In the genomic region with DNA sequence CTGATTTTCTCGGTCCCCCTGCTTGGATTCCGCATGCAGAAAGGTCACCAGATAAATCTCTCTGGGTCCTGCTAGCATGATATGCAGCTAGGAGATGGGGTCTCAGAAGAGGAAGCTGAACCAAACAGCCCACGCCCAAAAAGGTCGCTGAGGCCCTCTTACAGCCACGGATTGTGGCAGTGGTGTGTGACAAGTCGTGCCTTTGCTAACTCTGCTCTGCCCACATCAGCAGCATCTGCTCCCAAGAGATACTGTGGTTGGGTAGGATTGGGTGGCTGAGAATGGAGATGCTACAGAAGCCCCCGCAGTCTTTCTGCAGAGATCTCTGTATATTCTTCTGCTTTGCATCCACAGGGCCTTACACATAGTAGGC, we compare ENCODE assay signal across 2 cellular contexts.
TF ChIP-seq lines count a peak whose summit lies in the region.

No MANE protein-coding gene starts in this region.

TF ChIP-seq in GM23338, 12 proteins besides CTCF, POLR2A, EP300 and RAD21 (continues in another document):
- TF ChIP-seq POLR2AphosphoS5 (IDR thresholded peaks at IDR 0.05; ENCODE audit: low read depth) = no peak
- no peak for TF ChIP-seq JUNB (IDR thresholded peaks at IDR 0.05; ENCODE audit: unreplicated experiment)
- TF ChIP-seq EZH2 (IDR thresholded peaks at IDR 0.05; ENCODE audit: low read depth, unreplicated experiment) = no peak
- TF ChIP-seq, protein P1, sequence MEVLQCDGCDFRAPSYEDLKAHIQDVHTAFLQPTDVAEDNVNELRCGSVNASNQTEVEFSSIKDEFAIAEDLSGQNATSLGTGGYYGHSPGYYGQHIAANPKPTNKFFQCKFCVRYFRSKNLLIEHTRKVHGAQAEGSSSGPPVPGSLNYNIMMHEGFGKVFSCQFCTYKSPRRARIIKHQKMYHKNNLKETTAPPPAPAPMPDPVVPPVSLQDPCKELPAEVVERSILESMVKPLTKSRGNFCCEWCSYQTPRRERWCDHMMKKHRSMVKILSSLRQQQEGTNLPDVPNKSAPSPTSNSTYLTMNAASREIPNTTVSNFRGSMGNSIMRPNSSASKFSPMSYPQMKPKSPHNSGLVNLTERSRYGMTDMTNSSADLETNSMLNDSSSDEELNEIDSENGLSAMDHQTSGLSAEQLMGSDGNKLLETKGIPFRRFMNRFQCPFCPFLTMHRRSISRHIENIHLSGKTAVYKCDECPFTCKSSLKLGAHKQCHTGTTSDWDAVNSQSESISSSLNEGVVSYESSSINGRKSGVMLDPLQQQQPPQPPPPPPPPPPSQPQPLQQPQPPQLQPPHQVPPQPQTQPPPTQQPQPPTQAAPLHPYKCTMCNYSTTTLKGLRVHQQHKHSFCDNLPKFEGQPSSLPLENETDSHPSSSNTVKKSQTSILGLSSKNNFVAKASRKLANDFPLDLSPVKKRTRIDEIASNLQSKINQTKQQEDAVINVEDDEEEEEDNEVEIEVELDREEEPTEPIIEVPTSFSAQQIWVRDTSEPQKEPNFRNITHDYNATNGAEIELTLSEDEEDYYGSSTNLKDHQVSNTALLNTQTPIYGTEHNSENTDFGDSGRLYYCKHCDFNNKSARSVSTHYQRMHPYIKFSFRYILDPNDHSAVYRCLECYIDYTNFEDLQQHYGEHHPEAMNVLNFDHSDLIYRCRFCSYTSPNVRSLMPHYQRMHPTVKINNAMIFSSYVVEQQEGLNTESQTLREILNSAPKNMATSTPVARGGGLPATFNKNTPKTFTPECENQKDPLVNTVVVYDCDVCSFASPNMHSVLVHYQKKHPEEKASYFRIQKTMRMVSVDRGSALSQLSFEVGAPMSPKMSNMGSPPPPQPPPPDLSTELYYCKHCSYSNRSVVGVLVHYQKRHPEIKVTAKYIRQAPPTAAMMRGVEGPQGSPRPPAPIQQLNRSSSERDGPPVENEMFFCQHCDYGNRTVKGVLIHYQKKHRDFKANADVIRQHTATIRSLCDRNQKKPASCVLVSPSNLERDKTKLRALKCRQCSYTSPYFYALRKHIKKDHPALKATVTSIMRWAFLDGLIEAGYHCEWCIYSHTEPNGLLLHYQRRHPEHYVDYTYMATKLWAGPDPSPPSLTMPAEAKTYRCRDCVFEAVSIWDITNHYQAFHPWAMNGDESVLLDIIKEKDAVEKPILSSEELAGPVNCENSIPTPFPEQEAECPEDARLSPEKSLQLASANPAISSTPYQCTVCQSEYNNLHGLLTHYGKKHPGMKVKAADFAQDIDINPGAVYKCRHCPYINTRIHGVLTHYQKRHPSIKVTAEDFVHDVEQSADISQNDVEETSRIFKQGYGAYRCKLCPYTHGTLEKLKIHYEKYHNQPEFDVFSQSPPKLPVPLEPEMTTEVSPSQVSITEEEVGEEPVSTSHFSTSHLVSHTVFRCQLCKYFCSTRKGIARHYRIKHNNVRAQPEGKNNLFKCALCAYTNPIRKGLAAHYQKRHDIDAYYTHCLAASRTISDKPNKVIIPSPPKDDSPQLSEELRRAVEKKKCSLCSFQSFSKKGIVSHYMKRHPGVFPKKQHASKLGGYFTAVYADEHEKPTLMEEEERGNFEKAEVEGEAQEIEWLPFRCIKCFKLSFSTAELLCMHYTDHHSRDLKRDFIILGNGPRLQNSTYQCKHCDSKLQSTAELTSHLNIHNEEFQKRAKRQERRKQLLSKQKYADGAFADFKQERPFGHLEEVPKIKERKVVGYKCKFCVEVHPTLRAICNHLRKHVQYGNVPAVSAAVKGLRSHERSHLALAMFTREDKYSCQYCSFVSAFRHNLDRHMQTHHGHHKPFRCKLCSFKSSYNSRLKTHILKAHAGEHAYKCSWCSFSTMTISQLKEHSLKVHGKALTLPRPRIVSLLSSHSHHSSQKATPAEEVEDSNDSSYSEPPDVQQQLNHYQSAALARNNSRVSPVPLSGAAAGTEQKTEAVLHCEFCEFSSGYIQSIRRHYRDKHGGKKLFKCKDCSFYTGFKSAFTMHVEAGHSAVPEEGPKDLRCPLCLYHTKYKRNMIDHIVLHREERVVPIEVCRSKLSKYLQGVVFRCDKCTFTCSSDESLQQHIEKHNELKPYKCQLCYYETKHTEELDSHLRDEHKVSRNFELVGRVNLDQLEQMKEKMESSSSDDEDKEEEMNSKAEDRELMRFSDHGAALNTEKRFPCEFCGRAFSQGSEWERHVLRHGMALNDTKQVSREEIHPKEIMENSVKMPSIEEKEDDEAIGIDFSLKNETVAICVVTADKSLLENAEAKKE (CRISPR knock-in tag; IDR thresholded peaks at IDR 0.05) = no peak
- no peak for TF ChIP-seq REST (IDR thresholded peaks at IDR 0.05; ENCODE audit: unreplicated experiment)
- TF ChIP-seq ETS1 (IDR thresholded peaks at IDR 0.05) = no peak
- no peak for TF ChIP-seq ZNF331 (CRISPR knock-in tag; IDR thresholded peaks at IDR 0.05; ENCODE audit: low read depth)
- no peak for TF ChIP-seq ZNF114 (CRISPR knock-in tag; IDR thresholded peaks at IDR 0.05)
- no peak for TF ChIP-seq EZH2phosphoT487 (IDR thresholded peaks at IDR 0.05; ENCODE audit: unreplicated experiment)
- TF ChIP-seq NANOG (IDR thresholded peaks at IDR 0.05; ENCODE audit: borderline replicate concordance) = no peak

TF ChIP-seq in HepG2, 621 proteins besides CTCF, POLR2A, EP300 and RAD21:
- TF ChIP-seq MIER3 (CRISPR knock-in tag; IDR thresholded peaks at IDR 0.05; ENCODE audit: borderline replicate concordance) = no peak
